Comparison of ENCODE assay signal across 8 cellular contexts in genomic region chr17:81514735-81515529, GRCh38. TPM values are rescaled to one million over a fixed set of nuclear protein-coding genes. Genes with fewer than 3 reads are reported as not detected.
DNase-seq lines count a peak whose midpoint lies in the region; ATAC-seq and TF ChIP-seq lines count a peak whose summit lies in the region.

No MANE protein-coding gene starts in this region.

- H3K9me3 ChIP-seq in DND-41 (ENCODE audit: insufficient read depth, low read length, severe bottlenecking) (no peaks in the 10 kb centered on the region), HEK293 (ENCODE audit: control insufficient read depth, insufficient read depth, low read depth, low read length) (no peaks in the 10 kb centered on the region), lower lobe of right lung (no peaks in the 10 kb centered on the region)

- H3K9me3 Mint-ChIP-seq in activated CD8-positive, alpha-beta T cell treated with anti-CD3 and anti-CD28 coated beads, Interleukin-2, amount 10 ng/mL, durations not matched to agents 7 days and 5 days (ENCODE audit: insufficient read depth), result no peaks in the 10 kb centered on the region

- intact Hi-C loops in lower lobe of right lung (cut with DNase I), result no loop called here

- H3K9ac ChIP-seq in DND-41 (ENCODE audit: low read depth, low read length), result peak overlapping the region; percentile 99

- H3K4me2 ChIP-seq in DND-41 (ENCODE audit: insufficient read depth, low read length), result peak overlapping the region; percentile 73

- H3K4me3 Mint-ChIP-seq in activated CD8-positive, alpha-beta T cell treated with anti-CD3 and anti-CD28 coated beads, Interleukin-2, amount 10 ng/mL, durations not matched to agents 7 days and 5 days, result peak overlapping the region; percentile 89

- H3K36me3 ChIP-seq in DND-41 (ENCODE audit: insufficient read depth, low read length) (peaks cover 26% of the 10 kb centered on the region), HEK293 (ENCODE audit: control insufficient read depth in 2 of 2, insufficient read depth in 1 of 2, low read length in 2 of 2) (peaks cover 4 to 24% of the 10 kb centered on the region in 2 experiments; a peak in 2 of 3 replicates), lower lobe of right lung (peaks cover 19% of the 10 kb centered on the region)

- no peaks in the 10 kb centered on the region for H3K27me3 Mint-ChIP-seq in activated CD8-positive, alpha-beta T cell treated with anti-CD3 and anti-CD28 coated beads, Interleukin-2, amount 10 ng/mL, durations not matched to agents 7 days and 5 days (ENCODE audit: low read depth)

- H3K27ac ChIP-seq in DND-41 (ENCODE audit: low read length) (peak overlapping the region; percentile 95), HEK293 (ENCODE audit: extremely low read depth, low read depth, low read length) (peak overlapping the region; percentile 100), lower lobe of right lung (peak overlapping the region; percentile 100)

- peaks cover 47% of the 10 kb centered on the region for H4K20me1 ChIP-seq in DND-41 (ENCODE audit: insufficient read depth, low read length)

- peak overlapping the region; percentile 94 for H3K27ac Mint-ChIP-seq in activated CD8-positive, alpha-beta T cell treated with anti-CD3 and anti-CD28 coated beads, Interleukin-2, amount 10 ng/mL, durations not matched to agents 7 days and 5 days

- no peak for TF ChIP-seq CTCF in DND-41 (IDR thresholded peaks at IDR 0.05; ENCODE audit: borderline replicate concordance, extremely low read depth, low read length, poor library complexity, severe bottlenecking)
- TF ChIP-seq CTCF in HEK293 (tag by site-specific recombination; IDR thresholded peaks at IDR 0.05), result no peak
- no peak for TF ChIP-seq CTCF in lower lobe of right lung (IDR thresholded peaks at IDR 0.05)

- POLR2A ChIA-PET in HEK293 (lab: Yijun Ruan, JAX), result interaction anchor here (0.6 to 9.9 kb wide), 10 partner anchors 9 to 1139 kb away, joined by 3 to 85 read pairs (median 4); partner anchors contain the start of genes ARL16, BAHCC1, FAAP100 and HGS
- POLR2A ChIA-PET in activated CD8-positive, alpha-beta T cell treated with anti-CD3 and anti-CD28 coated beads, Interleukin-2, amount 10 ng/mL, durations not matched to agents 7 days and 5 days (lab: Charles Lee), result interaction anchor here (1.6 to 2.0 kb wide), 2 partner anchors 37 to 188 kb away, joined by 5 to 8 read pairs; partner anchors contain the start of genes FAAP100 and MRPL12

- peaks cover 32% of the 10 kb centered on the region for H3K36me3 Mint-ChIP-seq in activated CD8-positive, alpha-beta T cell treated with anti-CD3 and anti-CD28 coated beads, Interleukin-2, amount 10 ng/mL, durations not matched to agents 7 days and 5 days (ENCODE audit: low read depth)

- peaks cover 31% of the 10 kb centered on the region for H3K4me1 ChIP-seq in DND-41 (ENCODE audit: insufficient read depth, low read length)
- peaks cover 14% of the 10 kb centered on the region for H3K4me1 ChIP-seq in HEK293 (ENCODE audit: control insufficient read depth, insufficient read depth, low read length)
- peaks cover 49% of the 10 kb centered on the region for H3K4me1 ChIP-seq in lower lobe of right lung

- peak overlapping the region; percentile 69 for H2AFZ ChIP-seq in DND-41 (ENCODE audit: low read depth, low read length)

- ATAC-seq in DND-41 (ENCODE audit: insufficient read depth, low read depth) (peak; percentile 52), lower lobe of right lung (peak; percentile 55 to 58), GM21526 (IDR thresholded peaks at IDR 0.05; ENCODE audit: low FRiP score, unreplicated experiment) (no peak)
- peak; percentile 25 for ATAC-seq in activated CD8-positive, alpha-beta T cell treated with anti-CD3 and anti-CD28 coated beads, Interleukin-2, amount 10 ng/mL, durations not matched to agents 7 days and 5 days

- H3K4me3 ChIP-seq in DND-41 (ENCODE audit: low read depth in 1 of 2, low read length in 2 of 2), result peak overlapping the region; percentile 31 to 66; a peak in 3 of 4 replicates
- H3K4me3 ChIP-seq in HEK293 (ENCODE audit: low read depth, low read length), result peak overlapping the region; percentile 72
- peak overlapping the region; percentile 94 for H3K4me3 ChIP-seq in lower lobe of right lung

- peaks cover 69% of the 10 kb centered on the region for H3K79me2 ChIP-seq in DND-41 (ENCODE audit: insufficient read depth, low read length)

- DNase-seq in DND-41 (peak; percentile 78), NCI-H510A (lab: John Stamatoyannopoulos, UW) (peak; percentile 75), lower lobe of right lung (peak; percentile 89)
- DNase-seq in activated CD8-positive, alpha-beta T cell treated with anti-CD3 and anti-CD28 coated beads, Interleukin-2, amount 10 ng/mL, durations not matched to agents 7 days and 5 days, result peak; percentile 77
- DNase-seq in effector CD8-positive, alpha-beta T cell (lab: John Stamatoyannopoulos, UW), result peak; percentile 42
- DNase-seq in stimulated activated CD8-positive, alpha-beta memory T cell treated with anti-CD3 and anti-CD28 coated beads, Interleukin-15, amount 100 ng/mL, for 4 hours (ENCODE audit: low read depth in 2 of 2), result peak; percentile 53 to 64

- peaks cover 25% of the 10 kb centered on the region for H3K4me1 Mint-ChIP-seq in activated CD8-positive, alpha-beta T cell treated with anti-CD3 and anti-CD28 coated beads, Interleukin-2, amount 10 ng/mL, durations not matched to agents 7 days and 5 days (ENCODE audit: low read depth)

- H3K27me3 ChIP-seq in DND-41 (ENCODE audit: insufficient read depth, low read length, poor library complexity) (no peaks in the 10 kb centered on the region), lower lobe of right lung (ENCODE audit: low read depth) (peaks cover 6% of the 10 kb centered on the region)

- CTCF ChIA-PET in HEK293 (lab: Yijun Ruan, JAX), result interaction anchor here (0.6 to 1.2 kb wide), 2 partner anchors 86 to 381 kb away, joined by 3 to 4 read pairs; no protein-coding TSS in a partner anchor
- CTCF ChIA-PET in activated CD8-positive, alpha-beta T cell treated with anti-CD3 and anti-CD28 coated beads, Interleukin-2, amount 10 ng/mL, durations not matched to agents 7 days and 5 days (lab: Charles Lee), result interaction anchor here (1.0 kb wide), 1 partner anchor 223 kb away, joined by 3 read pairs; no protein-coding TSS in a partner anchor

TF ChIP-seq in HEK293, 187 proteins besides CTCF, POLR2A, EP300 and RAD21 (continues in another document):
- TF ChIP-seq ZNF248 (tag by site-specific recombination; IDR thresholded peaks at IDR 0.05) (no peak), ZNF777 (tag by site-specific recombination; IDR thresholded peaks at IDR 0.05; ENCODE audit: borderline replicate concordance) (no peak), ELK4 (IDR thresholded peaks at IDR 0.05; ENCODE audit: borderline replicate concordance, low read depth, low read length) (peak; percentile 44; the same call in 1 of the 2 replicates), BCL6B (tag by site-specific recombination; IDR thresholded peaks at IDR 0.05) (no peak), ZEB2 (tag by site-specific recombination; IDR thresholded peaks at IDR 0.05) (peak; percentile 66), KLF9 (tag by site-specific recombination; IDR thresholded peaks at IDR 0.05; ENCODE audit: low read depth) (peak; percentile 98), ZNF645 (tag by site-specific recombination; IDR thresholded peaks at IDR 0.05) (no peak), ZBTB21 (tag by site-specific recombination; IDR thresholded peaks at IDR 0.05) (no peak), ZNF629 (tag by site-specific recombination; IDR thresholded peaks at IDR 0.05) (0 out of 2 replicates have a peak, but pooled peaks have one; percentile 23), KLF8 (tag by site-specific recombination; IDR thresholded peaks at IDR 0.05) (peak; percentile 85), ZNF660 (tag by site-specific recombination; IDR thresholded peaks at IDR 0.05) (no peak), ZNF48 (tag by site-specific recombination; IDR thresholded peaks at IDR 0.05) (no peak)

RNA-seq across cellular contexts. Expression of gene ACTG1, which starts 2.3 kb away (rescaled TPM):
- 1,000 to 10,000 TPM; 5,147 to 5,318 TPM for total RNA-seq in activated CD8-positive, alpha-beta T cell treated with anti-CD3 and anti-CD28 coated beads, Interleukin-2, amount 10 ng/mL, durations not matched to agents 7 days and 5 days
- 1,821 TPM for total RNA-seq in lower lobe of right lung

RNA-seq across cellular contexts. Expression of gene FSCN2, which starts 13.2 kb away (rescaled TPM):
- total RNA-seq in activated CD8-positive, alpha-beta T cell treated with anti-CD3 and anti-CD28 coated beads, Interleukin-2, amount 10 ng/mL, durations not matched to agents 7 days and 5 days, result under 1 TPM; 0.52 to 0.74 TPM
- total RNA-seq in lower lobe of right lung, result 3.3 TPM

RNA-seq across cellular contexts. Expression of gene FAAP100, which starts 37.2 kb away (rescaled TPM):
- 10 to 100 TPM; 39.2 to 43.6 TPM for total RNA-seq in activated CD8-positive, alpha-beta T cell treated with anti-CD3 and anti-CD28 coated beads, Interleukin-2, amount 10 ng/mL, durations not matched to agents 7 days and 5 days
- total RNA-seq in lower lobe of right lung, result 26.0 TPM
